Comparison of ENCODE assay signal across 16 cellular contexts in the genomic region with DNA sequence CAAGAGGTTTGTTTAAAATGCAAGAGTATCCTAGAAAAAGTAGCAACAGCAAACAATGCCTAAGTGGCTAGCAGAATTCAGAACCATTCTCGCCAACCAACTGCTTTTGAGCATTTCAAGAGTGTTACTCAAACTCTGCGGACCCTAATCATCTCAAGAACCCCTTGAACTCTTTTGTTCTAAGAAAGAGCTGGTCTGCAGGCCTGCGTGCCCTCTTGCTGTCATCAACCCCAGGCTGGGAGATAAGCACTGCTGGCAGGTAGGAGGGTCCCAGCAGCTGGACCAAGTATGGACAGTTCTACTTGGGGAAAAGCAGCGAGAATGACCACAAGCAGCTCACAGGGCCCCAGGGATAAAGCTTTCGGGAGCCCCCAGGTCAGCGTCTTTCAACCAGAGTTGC. TPM values are rescaled to one million over a fixed set of nuclear protein-coding genes. Genes with fewer than 3 reads are reported as not detected.
A peak's percentile ranks its signal among the peaks of the same experiment; 100 is the strongest.
DNase-seq lines count a peak whose midpoint lies in the region; ATAC-seq, FAIRE-seq and TF ChIP-seq lines count a peak whose summit lies in the region.
"Had no signal": no experiment of that assay in that cellular context is flagged by ENCODE, and none has a peak within 500 bp of the region (broad histone marks: within the 10 kb centered on the region; RNA-seq: fewer than 3 reads in every experiment).

No MANE protein-coding gene starts in this region.

- no peak overlapping the region for H3K4me3 ChIP-seq in HCT116 (replicated peaks in 1 of 2; ENCODE audit: low read depth in 1 of 2, low read length in 2 of 2)
- H3K4me3 ChIP-seq in keratinocyte (ENCODE audit: control insufficient read depth in 2 of 3, extremely low read depth in 1 of 3, insufficient read depth in 2 of 3, low read depth in 1 of 3, low read length in 3 of 3): no peak overlapping the region
- H3K4me3 ChIP-seq in trophoblast cell (ENCODE audit: low read depth, low read length): no peak overlapping the region
- H3K4me3 ChIP-seq: body of pancreas, coronary artery, right lobe of liver, thoracic aorta had no signal

- no peak overlapping the region for H3K14ac ChIP-seq in trophoblast cell (ENCODE audit: low read length)

- no peaks in the 10 kb centered on the region for H3K9me2 ChIP-seq in HCT116 (ENCODE audit: insufficient read depth)

- H3K79me2 ChIP-seq in HCT116 (ENCODE audit: insufficient read depth, low read length) (peaks cover 83% of the 10 kb centered on the region), keratinocyte (ENCODE audit: control insufficient read depth, insufficient read depth, low read length) (peaks cover 98% of the 10 kb centered on the region), trophoblast cell (ENCODE audit: control insufficient read depth, insufficient read depth, low read length, poor library complexity) (peaks cover 5% of the 10 kb centered on the region)

- peak overlapping the region; percentile 3 for H2BK12ac ChIP-seq in trophoblast cell (ENCODE audit: low read length)

- no peak overlapping the region for H4K8ac ChIP-seq in trophoblast cell (ENCODE audit: low read depth, low read length)

- BruUV-seq in HCT116 (replicated peaks; lab: Mats Ljungman, UMichigan): no TSS peak

- FAIRE-seq in keratinocyte (lab: Jason Lieb, UNC): no peak

- peak overlapping the region; percentile 8 for H2BK5ac ChIP-seq in trophoblast cell (ENCODE audit: low read depth, low read length, poor library complexity)

- no peak for DNase-seq in HCT116 (ENCODE audit: low read depth, low spot score)
- no peak for DNase-seq in keratinocyte (ENCODE audit: low read depth, low spot score)
- DNase-seq in trophoblast cell: no peak
- no peak for DNase-seq in T-helper 2 cell
- DNase-seq in SHP77 (lab: John Stamatoyannopoulos, UW): no peak
- DNase-seq in germinal center (ENCODE audit: low spot score): no peak
- no peak for DNase-seq in Ammon's horn (ENCODE audit: low spot score)
- DNase-seq: activated naive CD8-positive, alpha-beta T cell treated with anti-CD3 and anti-CD28 coated beads for 36 hours; AML-193; body of pancreas; COR-L47; foreskin fibroblast; right lobe of liver had no signal

- no peak overlapping the region for H3K4ac ChIP-seq in trophoblast cell (ENCODE audit: low read depth, low read length)

- peak overlapping the region; percentile 6; the same call in 1 of the 2 replicates for H3K27ac ChIP-seq in HCT116 (ENCODE audit: low read depth, low read length)
- peak overlapping the region; percentile 81 for H3K27ac ChIP-seq in VCaP
- peak overlapping the region; percentile 18 for H3K27ac ChIP-seq in keratinocyte (ENCODE audit: control insufficient read depth, insufficient read depth, low read length)
- peak overlapping the region; percentile 28 for H3K27ac ChIP-seq in trophoblast cell (ENCODE audit: low read depth, low read length)
- H3K27ac ChIP-seq: coronary artery, right lobe of liver, thoracic aorta had no signal

- RAD21 ChIA-PET in HCT116 (lab: Charles Lee; ENCODE audit: low non-redundant PET in 1 of 2, low total read pairs in 2 of 2, uncharacterized antibody in 2 of 2, unreplicated experiment in 2 of 2): no interaction called here

- H3K9me3 ChIP-seq in HCT116 (ENCODE audit: control insufficient read depth in 1 of 2, insufficient read depth in 1 of 2, low read depth in 1 of 2, low read length in 2 of 2) (no peaks in the 10 kb centered on the region), keratinocyte (ENCODE audit: control insufficient read depth, low read depth, low read length) (no peaks in the 10 kb centered on the region), trophoblast cell (ENCODE audit: insufficient read depth, low read depth, low read length) (no peaks in the 10 kb centered on the region)
- H3K9me3 ChIP-seq: body of pancreas, right lobe of liver, thoracic aorta had no signal

- peaks cover 5% of the 10 kb centered on the region for H3K9me1 ChIP-seq in keratinocyte (ENCODE audit: control insufficient read depth, extremely low read depth, insufficient read depth, low read length)

- no peak overlapping the region for H3K23ac ChIP-seq in trophoblast cell (ENCODE audit: low read length)

- no peak for TF ChIP-seq POLR2A in HCT116 (IDR thresholded peaks at IDR 0.05; ENCODE audit: borderline replicate concordance, extremely low read depth, insufficient read depth, insufficient read length)

- H3K4me2 ChIP-seq in HCT116 (ENCODE audit: low read length): peak overlapping the region; percentile 2; the same call in 1 of the 2 replicates
- peak overlapping the region; percentile 6 for H3K4me2 ChIP-seq in keratinocyte (ENCODE audit: control insufficient read depth, extremely low read depth, insufficient read depth, low read depth, low read length)
- peak overlapping the region; percentile 35 for H3K4me2 ChIP-seq in trophoblast cell (ENCODE audit: low read length)

- H3K79me1 ChIP-seq in trophoblast cell (ENCODE audit: low read length): peaks cover 4% of the 10 kb centered on the region

- H2BK120ac ChIP-seq in trophoblast cell (ENCODE audit: insufficient read depth, low read length, poor library complexity): no peak overlapping the region

- TF ChIP-seq CTCF in HCT116 (IDR thresholded peaks at IDR 0.05 in 2 of 3, conservative IDR thresholded peaks at IDR 0.05 in 1 of 3; ENCODE audit: borderline replicate concordance in 1 of 3, insufficient read depth in 1 of 3, low read depth in 2 of 3, low read length in 2 of 3) (no peak), VCaP (conservative IDR thresholded peaks at IDR 0.05) (no peak), keratinocyte (optimal IDR thresholded peaks at IDR 0.05 in 1 of 3, IDR thresholded peaks at IDR 0.05 in 1 of 3, conservative IDR thresholded peaks at IDR 0.05 in 1 of 3; ENCODE audit: extremely low read depth in 1 of 3, insufficient read depth in 2 of 3, low read length in 3 of 3) (no peak)

- H3K27me3 ChIP-seq in HCT116 (ENCODE audit: insufficient read depth, low read length) (no peaks in the 10 kb centered on the region), keratinocyte (ENCODE audit: control insufficient read depth, extremely low read depth, insufficient read depth, low read length) (no peaks in the 10 kb centered on the region), trophoblast cell (ENCODE audit: insufficient read depth, low read length) (no peaks in the 10 kb centered on the region)
- H3K27me3 ChIP-seq: body of pancreas, right lobe of liver had no signal

- no CpG with 5 or more reads among the region's 6 CpGs for WGBS in trophoblast cell (ENCODE audit: extremely low coverage, insufficient coverage, insufficient read length)

- H4K20me1 ChIP-seq in HCT116 (ENCODE audit: insufficient read depth) (no peaks in the 10 kb centered on the region), keratinocyte (ENCODE audit: control insufficient read depth, extremely low read depth, insufficient read depth, low read length) (peaks cover 54% of the 10 kb centered on the region)

- H4K91ac ChIP-seq in trophoblast cell (ENCODE audit: low read depth, low read length): no peak overlapping the region

- H4K12ac ChIP-seq in trophoblast cell (ENCODE audit: low read depth, low read length): no peak overlapping the region

- intact Hi-C loops in HCT116 (cut with micrococcal nuclease): no loop called here

- no peak for TF ChIP-seq RAD21 in HCT116 (IDR thresholded peaks at IDR 0.05; ENCODE audit: low read depth)

- H3K18ac ChIP-seq in trophoblast cell (ENCODE audit: low read length): no peak overlapping the region

- no peak for ATAC-seq in HCT116
- ATAC-seq: body of pancreas, right lobe of liver had no signal

- H3K4me1 ChIP-seq in HCT116 (ENCODE audit: control insufficient read depth in 1 of 2, insufficient read depth in 2 of 2, low read length in 2 of 2) (peaks cover 78 to 85% of the 10 kb centered on the region in 2 experiments), keratinocyte (ENCODE audit: control insufficient read depth, extremely low read depth, insufficient read depth, low read length) (peaks cover 45% of the 10 kb centered on the region), trophoblast cell (ENCODE audit: control insufficient read depth in 1 of 2, insufficient read depth in 2 of 2, low read length in 2 of 2) (peaks cover 25 to 41% of the 10 kb centered on the region in 2 experiments)
- H3K4me1 ChIP-seq: right lobe of liver had no signal

- dilution Hi-C loops in keratinocyte (cut with MboI; ENCODE audit: extremely low pct_ligation_motif_present, low sequenced_read_pairs): no loop called here

- no peak overlapping the region for H2AFZ ChIP-seq in HCT116 (ENCODE audit: low read depth, low read length, poor library complexity, severe bottlenecking)
- no peak overlapping the region for H2AFZ ChIP-seq in keratinocyte (ENCODE audit: control insufficient read depth, low read length)
- no peak overlapping the region for H2AFZ ChIP-seq in trophoblast cell (ENCODE audit: insufficient read depth, low read length, poor library complexity)

- POLR2A ChIA-PET in HCT116 (lab: Charles Lee): no interaction called here

- H2AK5ac ChIP-seq in trophoblast cell (ENCODE audit: low read length): no peak overlapping the region

- H3K9ac ChIP-seq in HCT116 (ENCODE audit: low read length): no peak overlapping the region
- H3K9ac ChIP-seq in keratinocyte (ENCODE audit: control insufficient read depth, extremely low read depth, insufficient read depth, low read length): no peak overlapping the region
- no peak overlapping the region for H3K9ac ChIP-seq in trophoblast cell (ENCODE audit: low read length)

- H3K36me3 ChIP-seq in HCT116 (ENCODE audit: control insufficient read depth in 1 of 2, insufficient read depth in 2 of 2, low read length in 2 of 2) (no peaks in the 10 kb centered on the region), keratinocyte (ENCODE audit: control insufficient read depth in 2 of 2, extremely low read depth in 1 of 2, insufficient read depth in 2 of 2, low read length in 2 of 2) (peaks cover 0 to 1% of the 10 kb centered on the region in 2 experiments), trophoblast cell (ENCODE audit: control insufficient read depth in 1 of 2, insufficient read depth in 2 of 2, low read length in 2 of 2) (no peaks in the 10 kb centered on the region)
- H3K36me3 ChIP-seq: right lobe of liver, thoracic aorta had no signal

- CTCF ChIA-PET in HCT116 (lab: Charles Lee): interaction anchor here (0.8 kb wide), 1 partner anchor 236 kb away, joined by 3 read pairs; no protein-coding TSS in a partner anchor

TF ChIP-seq in HCT116, 20 proteins besides CTCF, POLR2A, EP300 and RAD21 (continues in another document):
- TF ChIP-seq POLR2AphosphoS5 (IDR thresholded peaks at IDR 0.05; ENCODE audit: low read depth, low read length): no peak

RNA-seq across cellular contexts. Expression of a gene that starts 38.3 kb away (rescaled TPM):
- total RNA-seq in HCT116 (2021; ENCODE audit: unreplicated experiment): 34.9 TPM
- 18.3 and 19.3 TPM in 2 replicates for polyA plus RNA-seq in HCT116 (2012)
- polyA plus RNA-seq in keratinocyte: 16.1 to 22.5 TPM (median 22.0 TPM) in 3 replicates
- 28.7 TPM for polyA plus RNA-seq in keratinocyte (2011; ENCODE audit: low read depth)
- 20.3 and 20.9 TPM in 2 replicates for polyA plus RNA-seq in keratinocyte (2011; cell fraction: cytosol; rRNA removed)
- 53.3 and 53.4 TPM in 2 replicates for polyA plus RNA-seq in keratinocyte (2011; cell fraction: nucleus; rRNA removed)
- polyA plus RNA-seq in keratinocyte (2012; ENCODE audit: low replicate concordance): 14.8 and 47.7 TPM in 2 replicates
- polyA minus RNA-seq in keratinocyte: 43.8 to 125 TPM (median 75.8 TPM) in 3 replicates
- polyA minus RNA-seq in keratinocyte (2011; cell fraction: cytosol; rRNA and poly(A)+ RNA removed): 44.9 TPM
- polyA minus RNA-seq in keratinocyte (2011; cell fraction: nucleus; rRNA and poly(A)+ RNA removed): 59.8 and 125 TPM in 2 replicates
- 79.9 and 84.9 TPM in 2 replicates for polyA plus RNA-seq in trophoblast cell (2013)

Comparison
In these comparisons a context has a peak if more than half of its experiments do, and no peak if none do; other contexts are left out.
1. H3K27ac ChIP-seq: peak in every context shown above with its lines; median percentile 81 in VCaP; 28 in trophoblast cell; 18 in keratinocyte; 6 in HCT116.